Comparison of ENCODE assay signal across 8 cellular contexts in the genomic region with DNA sequence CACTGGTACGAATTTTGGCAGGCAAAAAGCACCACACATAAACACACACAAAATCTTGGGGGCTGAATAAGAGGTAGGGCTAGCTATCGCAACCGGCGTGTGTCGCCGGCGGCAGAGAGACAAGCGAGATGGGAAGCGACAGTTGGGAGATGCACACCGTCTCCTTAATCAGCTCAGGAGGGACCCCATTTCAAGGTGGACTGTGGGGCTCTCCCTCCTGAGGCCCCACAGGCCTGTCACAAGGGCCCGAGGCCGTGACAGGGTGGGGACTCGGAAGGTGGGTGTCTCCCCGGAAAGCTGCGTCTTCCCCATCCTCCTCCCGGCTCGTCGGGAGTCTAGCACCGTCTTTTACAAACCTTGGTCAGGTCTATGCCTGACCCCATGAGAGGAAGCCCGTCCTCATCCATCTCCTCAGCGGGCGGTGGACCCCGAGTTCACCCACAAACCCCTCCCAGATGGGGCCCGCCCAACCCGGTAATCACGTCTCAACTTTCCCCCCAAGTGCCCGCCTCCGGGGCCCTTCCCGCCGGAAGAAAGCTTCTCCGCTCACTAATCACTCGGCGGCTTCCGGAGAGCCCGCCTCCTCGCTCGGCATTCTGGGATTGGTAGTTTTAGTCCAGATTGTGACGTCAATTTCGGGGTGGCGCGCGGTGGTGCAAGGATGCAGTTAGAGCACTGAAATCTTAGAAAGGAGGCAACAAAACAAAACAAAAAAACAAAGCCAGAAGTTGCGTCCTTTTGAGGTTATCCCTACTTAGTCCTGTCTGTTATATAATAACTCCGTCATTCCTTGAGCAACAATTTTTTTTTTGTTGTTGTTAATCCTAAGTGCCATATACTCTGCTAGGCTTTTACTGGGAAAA. TPM values are rescaled to one million over a fixed set of nuclear protein-coding genes. Genes with fewer than 3 reads are reported as not detected.
DNase-seq lines count a peak whose midpoint lies in the region; ATAC-seq, FAIRE-seq and TF ChIP-seq lines count a peak whose summit lies in the region.

WASHC3 (minus strand) TSS at position 436 of the 863 bp plus-strand sequence; CDS start at position 407, 29 bp downstream.

- no peaks in the 10 kb centered on the region for H3K9me3 Mint-ChIP-seq in activated CD8-positive, alpha-beta memory T cell treated with anti-CD3 and anti-CD28 coated beads, Interleukin-2, amount 10 ng/mL, durations not matched to agents 7 days and 5 days (ENCODE audit: low read depth)
- no peaks in the 10 kb centered on the region for H3K9me3 Mint-ChIP-seq in memory B cell

- no peak for FAIRE-seq in H1 (lab: Jason Lieb, UNC)

- no peak within 1 kb of the TSS for H2BK120ac ChIP-seq in H1 (replicated peaks; ENCODE audit: low read depth, low read length)

- no peak within 1 kb of the TSS for H3K27ac ChIP-seq in H1 (ENCODE audit: low read depth, low read length)

- H3K79me2 ChIP-seq in H1 (ENCODE audit: control insufficient read depth in 1 of 2, insufficient read depth in 2 of 2, low read length in 2 of 2), result no peaks in the 10 kb centered on the region

- peak within 1 kb of the TSS; percentile 80 to 89 for H3K4me2 ChIP-seq in H1 (ENCODE audit: insufficient read depth in 1 of 2, low read depth in 2 of 2, low read length in 2 of 2)

- H2BK12ac ChIP-seq in H1 (ENCODE audit: low read depth, low read length), result no peak within 1 kb of the TSS

- TF ChIP-seq CTCF in H1 (IDR thresholded peaks at IDR 0.05; ENCODE audit: control extremely low read depth in 1 of 3, insufficient read depth in 1 of 3, low read depth in 1 of 3, low read length in 3 of 3), result no peak

- no peaks in the 10 kb centered on the region for H3K79me1 ChIP-seq in H1 (ENCODE audit: low read depth, low read length)

- peak within 1 kb of the TSS; percentile 97 for H3K27ac Mint-ChIP-seq in activated CD8-positive, alpha-beta memory T cell treated with anti-CD3 and anti-CD28 coated beads, Interleukin-2, amount 10 ng/mL, durations not matched to agents 7 days and 5 days
- peak within 1 kb of the TSS; percentile 100 for H3K27ac Mint-ChIP-seq in memory B cell

- H3K4me1 ChIP-seq in NT2/D1 (ENCODE audit: insufficient read depth, insufficient read length), result no peaks in the 10 kb centered on the region
- H3K4me1 ChIP-seq in H1 (replicated peaks in 1 of 4; ENCODE audit: control insufficient read depth in 3 of 4, insufficient read depth in 4 of 4, low read length in 3 of 4), result peaks cover 0 to 4% (median 0%) of the 10 kb centered on the region in 4 experiments; a peak in 2 of 7 replicates

- H3K36me3 ChIP-seq in NT2/D1 (ENCODE audit: insufficient read depth, insufficient read length, low read length), result no peaks in the 10 kb centered on the region
- H3K36me3 ChIP-seq in H1 (ENCODE audit: control insufficient read depth in 2 of 4, insufficient read depth in 4 of 4, low read length in 3 of 4), result no peaks in the 10 kb centered on the region

- TF ChIP-seq POLR2A in H1 (IDR thresholded peaks at IDR 0.05; ENCODE audit: control extremely low read depth in 1 of 2, low read depth in 2 of 2, low read length in 2 of 2), result peak; percentile 28 to 48

- DNase-seq in COR-L47 (lab: John Stamatoyannopoulos, UW) (peak; percentile 90), HUDEP-2 (lab: John Stamatoyannopoulos, UW; ENCODE audit: unreplicated experiment in 76 of 76) (peak in 74 of 76 experiments; percentile 19 to 93 (median 84)), NT2/D1 (ENCODE audit: low read depth, low spot score) (peak; percentile 81), H1 (ENCODE audit: low read depth in 1 of 2, low spot score in 2 of 2) (peak; percentile 67 to 91), memory B cell (ENCODE audit: low spot score in 2 of 2) (peak; percentile 85 to 90)
- DNase-seq in activated CD8-positive, alpha-beta memory T cell treated with anti-CD3 and anti-CD28 coated beads, Interleukin-2, amount 10 ng/mL, durations not matched to agents 7 days and 5 days, result peak; percentile 98
- DNase-seq in stimulated activated CD8-positive, alpha-beta memory T cell treated with anti-CD3 and anti-CD28 coated beads, Interleukin-12 subunit alpha, Interleukin-12 subunit beta, amount 100 ng/mL, for 24 hours (ENCODE audit: extremely low read depth), result peak; percentile 87

- no peak within 1 kb of the TSS for H4K5ac ChIP-seq in H1 (ENCODE audit: insufficient read length, low read depth, low read length)

- no peak within 1 kb of the TSS for H2BK20ac ChIP-seq in H1 (ENCODE audit: low read length)

- POLR2A ChIA-PET in H1 (lab: Charles Lee; ENCODE audit: partially characterized antibody), result interaction anchor here (0.8 to 1.6 kb wide), 2 partner anchors 9 to 14 kb away, joined by 3 to 6 read pairs; no protein-coding TSS in a partner anchor

- H2BK5ac ChIP-seq in H1 (ENCODE audit: low read depth, low read length), result no peak within 1 kb of the TSS

- no peak within 1 kb of the TSS for H2BK15ac ChIP-seq in H1 (ENCODE audit: low read length)

- peak within 1 kb of the TSS; percentile 80; the same call in 1 of the 2 replicates for H4K8ac ChIP-seq in H1 (ENCODE audit: extremely low read depth, insufficient read depth, low read length)

- H3K9ac ChIP-seq in NT2/D1 (ENCODE audit: insufficient read length, low read depth), result peak within 1 kb of the TSS; percentile 80
- peak within 1 kb of the TSS in 3 of 4 experiments; percentile 22 to 54 (median 52); a peak in 6 of 7 replicates for H3K9ac ChIP-seq in H1 (replicated peaks in 1 of 4; ENCODE audit: extremely low read depth in 1 of 4, low read depth in 3 of 4, low read length in 3 of 4)

- CTCF ChIA-PET in activated CD8-positive, alpha-beta memory T cell treated with anti-CD3 and anti-CD28 coated beads, Interleukin-2, amount 10 ng/mL, durations not matched to agents 7 days and 5 days (lab: Charles Lee), result interaction anchor here (1.2 kb wide), 1 partner anchor 14 kb away, joined by 3 read pairs; no protein-coding TSS in a partner anchor
- CTCF ChIA-PET in H1 (lab: Charles Lee; ENCODE audit: partially characterized antibody), result interaction anchor here (1.0 kb wide), 1 partner anchor 749 kb away, joined by 3 read pairs; no protein-coding TSS in a partner anchor

- H3K23me2 ChIP-seq in H1 (ENCODE audit: low read depth, low read length), result no peaks in the 10 kb centered on the region; the same call in 1 of the 2 replicates

- peak within 1 kb of the TSS; percentile 95 for H2AFZ ChIP-seq in H1 (ENCODE audit: low read length)

- H4K20me1 ChIP-seq in H1 (replicated peaks in 1 of 2; ENCODE audit: control insufficient read depth in 1 of 2, insufficient read depth in 2 of 2, low read length in 2 of 2), result no peaks in the 10 kb centered on the region

- H3K27me3 ChIP-seq in NT2/D1 (ENCODE audit: insufficient read depth, insufficient read length) (no peaks in the 10 kb centered on the region), H1 (replicated peaks in 1 of 4; ENCODE audit: control insufficient read depth in 3 of 4, extremely low read depth in 1 of 4, insufficient read depth in 3 of 4, low read length in 3 of 4) (no peaks in the 10 kb centered on the region)

- peak within 1 kb of the TSS; percentile 90 for H3K4me3 ChIP-seq in NT2/D1 (ENCODE audit: insufficient read length, low read depth)
- H3K4me3 ChIP-seq in H1 (ENCODE audit: extremely low read depth in 1 of 4, insufficient read depth in 2 of 4, low read depth in 3 of 4, low read length in 4 of 4), result peak within 1 kb of the TSS; percentile 76 to 84 (median 80)

- H3K9me3 ChIP-seq in NT2/D1 (ENCODE audit: insufficient read depth, low read length), result no peaks in the 10 kb centered on the region
- no peaks in the 10 kb centered on the region for H3K9me3 ChIP-seq in H1 (ENCODE audit: insufficient read depth in 2 of 2, low read depth in 1 of 2, low read length in 1 of 2)

- no peak within 1 kb of the TSS for H3K4ac ChIP-seq in H1 (replicated peaks; ENCODE audit: insufficient read length, low read depth, low read length)

- H3K23ac ChIP-seq in H1 (ENCODE audit: insufficient read length), result no peak within 1 kb of the TSS

- no peak for TF ChIP-seq EP300 in H1 (IDR thresholded peaks at IDR 0.05; ENCODE audit: borderline replicate concordance in 1 of 2, low read depth in 2 of 2, low read length in 2 of 2)

- no peak for TF ChIP-seq RAD21 in H1 (IDR thresholded peaks at IDR 0.05 in 1 of 2, conservative IDR thresholded peaks at IDR 0.05 in 1 of 2; ENCODE audit: low read depth in 2 of 2, low read length in 2 of 2)

- H4K91ac ChIP-seq in H1 (replicated peaks; ENCODE audit: insufficient read length, low read length), result no peak within 1 kb of the TSS

- H3K27me3 Mint-ChIP-seq in activated CD8-positive, alpha-beta memory T cell treated with anti-CD3 and anti-CD28 coated beads, Interleukin-2, amount 10 ng/mL, durations not matched to agents 7 days and 5 days, result no peaks in the 10 kb centered on the region
- no peaks in the 10 kb centered on the region for H3K27me3 Mint-ChIP-seq in memory B cell

- no peak within 1 kb of the TSS for H3K14ac ChIP-seq in H1 (ENCODE audit: insufficient read length)

- H3K4me1 Mint-ChIP-seq in activated CD8-positive, alpha-beta memory T cell treated with anti-CD3 and anti-CD28 coated beads, Interleukin-2, amount 10 ng/mL, durations not matched to agents 7 days and 5 days, result peaks cover 45% of the 10 kb centered on the region
- peaks cover 10% of the 10 kb centered on the region for H3K4me1 Mint-ChIP-seq in memory B cell

- H2AK5ac ChIP-seq in H1 (ENCODE audit: low read depth, low read length), result no peak within 1 kb of the TSS

- peak within 1 kb of the TSS; percentile 85 for H3K56ac ChIP-seq in H1 (replicated peaks; ENCODE audit: insufficient read length, low read depth, low read length)

- H3K18ac ChIP-seq in H1 (ENCODE audit: extremely low read depth, low read length), result no peak within 1 kb of the TSS; the same call in 1 of the 2 replicates

- ATAC-seq in GM21381 (IDR thresholded peaks at IDR 0.05; ENCODE audit: unreplicated experiment) (peak; percentile 96), memory B cell (ENCODE audit: low read depth) (peak; percentile 90)
- peak; percentile 95 for ATAC-seq in activated CD8-positive, alpha-beta memory T cell treated with anti-CD3 and anti-CD28 coated beads, Interleukin-2, amount 10 ng/mL, durations not matched to agents 7 days and 5 days

- 4% methylated on average over 41 of the region's 44 CpGs; no CpG with 5 or more reads in 1 of the 2 experiments for WGBS in H1 (ENCODE audit: extremely low coverage in 1 of 2, insufficient coverage in 1 of 2, insufficient read length in 1 of 2, insufficient replicate concordance in 2 of 2, low coverage in 1 of 2, low lambda C conversion rate in 2 of 2, missing lambda C conversion rate in 1 of 2), 2 experiments

- peak within 1 kb of the TSS; percentile 92 for H3K4me3 Mint-ChIP-seq in activated CD8-positive, alpha-beta memory T cell treated with anti-CD3 and anti-CD28 coated beads, Interleukin-2, amount 10 ng/mL, durations not matched to agents 7 days and 5 days
- H3K4me3 Mint-ChIP-seq in memory B cell, result peak within 1 kb of the TSS; percentile 94

- H3K36me3 Mint-ChIP-seq in activated CD8-positive, alpha-beta memory T cell treated with anti-CD3 and anti-CD28 coated beads, Interleukin-2, amount 10 ng/mL, durations not matched to agents 7 days and 5 days, result peaks cover 23% of the 10 kb centered on the region
- peaks cover 12% of the 10 kb centered on the region for H3K36me3 Mint-ChIP-seq in memory B cell

RNA-seq across cellular contexts. Expression of gene WASHC3, which starts in this region (rescaled TPM):
- 10 to 100 TPM; 32.4 to 36.8 TPM for total RNA-seq in activated CD8-positive, alpha-beta memory T cell treated with anti-CD3 and anti-CD28 coated beads, Interleukin-2, amount 10 ng/mL, durations not matched to agents 7 days and 5 days
- total RNA-seq in H1 (2021; fragmentation: NEBNext Ultra II Directional; extraction: Animal tissue kit (Norgen Biotek cat#: 25700)), result 5.4 and 7.4 TPM in 2 replicates
- 4.6 and 8.3 TPM in 2 replicates for polyA plus RNA-seq in H1 (2011; rRNA removed)
- polyA plus RNA-seq in H1 (2011; cell fraction: cytosol; rRNA removed), result 9.2 TPM
- polyA plus RNA-seq in H1 (2011; cell fraction: nucleus; rRNA removed), result 5.0 TPM
- 6.5 to 9.1 TPM (median 7.9 TPM) in 4 replicates for polyA plus RNA-seq in H1 (2012, experiment 1 of 2)
- 1.9 TPM for polyA plus RNA-seq in H1 (2012, experiment 2 of 2)
- polyA plus RNA-seq in H1 (2013, experiment 1 of 2), result 12.2 TPM
- polyA plus RNA-seq in H1 (2013, experiment 2 of 2), result 12.5 TPM
- polyA minus RNA-seq in H1 (2011; rRNA and poly(A)+ RNA removed), result 4.7 and 10.9 TPM in 2 replicates
- 5.7 TPM for polyA minus RNA-seq in H1 (2011; cell fraction: cytosol; rRNA and poly(A)+ RNA removed)
- 6.5 TPM for polyA minus RNA-seq in H1 (2011; cell fraction: nucleus; rRNA and poly(A)+ RNA removed)
